ENCODE assay signal across 27 cellular contexts in genomic region chr6:30360139-30360538, GRCh38.
"Had no signal": no experiment of that assay in that cellular context is flagged by ENCODE, and none has a peak within 500 bp of the region (broad histone marks: within the 10 kb centered on the region; RNA-seq: fewer than 3 reads in every experiment).

No MANE protein-coding gene starts in this region.

- H3K9me3 Mint-ChIP-seq: activated CD4-positive, alpha-beta T cell treated with anti-CD3 and anti-CD28 coated beads, Interleukin-2, amount 10 ng/mL, durations not matched to agents 24 days and 14 days; activated naive CD4-positive, alpha-beta T cell treated with anti-CD3 and anti-CD28 coated beads, Interleukin-2, amount 50 U/mL, for 72 hours; activated T-cell treated with anti-CD3 and anti-CD28 coated beads, Interleukin-2, amount 50 U/mL, for 4 hours; T-helper 1 cell treated with Interleukin-12 subunit alpha and Interleukin-12 subunit beta and Interleukin-4 antibody, amounts not matched to agents 30 μg/mL and 1 μg/mL, for 36 hours had no signal

- H3K4me3 Mint-ChIP-seq: activated CD4-positive, alpha-beta memory T cell treated with anti-CD3 and anti-CD28 coated beads for 36 hours; activated CD4-positive, alpha-beta T cell treated with anti-CD3 and anti-CD28 coated beads, Interleukin-2, amount 10 ng/mL, durations not matched to agents 24 days and 14 days; activated naive CD8-positive, alpha-beta T cell treated with anti-CD3 and anti-CD28 coated beads, Interleukin-2, amount 50 U/mL, for 24 hours; activated T-cell treated with anti-CD3 and anti-CD28 coated beads, Interleukin-2, amount 50 U/mL, for 4 hours; T-helper 1 cell treated with Interleukin-12 subunit alpha and Interleukin-12 subunit beta and Interleukin-4 antibody, amounts not matched to agents 30 μg/mL and 1 μg/mL, for 36 hours; WTC11 had no signal

- H3K36me3 Mint-ChIP-seq: activated CD4-positive, alpha-beta memory T cell treated with anti-CD3 and anti-CD28 coated beads for 36 hours; activated naive CD4-positive, alpha-beta T cell treated with anti-CD3 and anti-CD28 coated beads, Interleukin-2, amount 50 U/mL, for 72 hours; WTC11 had no signal

- H3K4me3 ChIP-seq: ascending aorta, body of pancreas, coronary artery had no signal

- H3K27ac ChIP-seq: ascending aorta, body of pancreas, coronary artery had no signal

- H3K4me1 ChIP-seq: body of pancreas had no signal

- H3K36me3 ChIP-seq: ascending aorta had no signal

- DNase-seq: activated CD4-positive, alpha-beta memory T cell treated with anti-CD3 and anti-CD28 coated beads for 36 hours; activated CD4-positive, alpha-beta T cell treated with anti-CD3 and anti-CD28 coated beads, Interleukin-2, amount 10 ng/mL, durations not matched to agents 24 days and 14 days; activated CD4-positive, CD25-positive, alpha-beta regulatory T cell treated with anti-CD3 and anti-CD28 coated beads, Interleukin-2, amount 50 U/mL, for 72 hours; activated CD8-positive, alpha-beta memory T cell treated with anti-CD3 and anti-CD28 coated beads for 24 hours; activated effector memory CD4-positive, alpha-beta T cell treated with anti-CD3 and anti-CD28 coated beads, Interleukin-2, amount 50 U/mL, for 16 hours; activated naive CD4-positive, alpha-beta T cell treated with Interleukin-2 at 50 U/mL for 16 hours; activated naive CD8-positive, alpha-beta T cell treated with anti-CD3 and anti-CD28 coated beads, Interleukin-2, amount 50 U/mL, for 24 hours; activated T-cell treated with anti-CD3 and anti-CD28 coated beads, Interleukin-2, amount 50 U/mL, for 4 hours; amniotic stem cell; body of pancreas; central memory CD4-positive, alpha-beta T cell; MM.1S; NCI-H1105 treated with DMSO at 0.1 percent for 48 hours; NCI-H1436 treated with DMSO at 0.1 percent for 48 hours; NCI-H187; NCI-H2081; NCI-H446; NK-92 treated with Interleukin-12 subunit alpha and Interleukin-12 subunit beta, amount 100 ng/mL, for 24 hours; OCI-M1; RPMI8226 had no signal

- H3K27me3 ChIP-seq: ascending aorta had no signal

- H3K9me3 ChIP-seq: ascending aorta, body of pancreas had no signal

- ATAC-seq: activated naive CD4-positive, alpha-beta T cell treated with anti-CD3 and anti-CD28 coated beads, Interleukin-2, amount 50 U/mL, for 72 hours; activated naive CD8-positive, alpha-beta T cell treated with anti-CD3 and anti-CD28 coated beads, Interleukin-2, amount 50 U/mL, for 24 hours; activated T-cell treated with anti-CD3 and anti-CD28 coated beads, Interleukin-2, amount 50 U/mL, for 4 hours; body of pancreas; Panc1; Right ventricle myocardium inferior; WTC11 had no signal

- H3K27ac Mint-ChIP-seq: activated CD4-positive, alpha-beta memory T cell treated with anti-CD3 and anti-CD28 coated beads for 36 hours; activated CD4-positive, alpha-beta T cell treated with anti-CD3 and anti-CD28 coated beads, Interleukin-2, amount 10 ng/mL, durations not matched to agents 24 days and 14 days; activated naive CD4-positive, alpha-beta T cell treated with anti-CD3 and anti-CD28 coated beads, Interleukin-2, amount 50 U/mL, for 72 hours; activated naive CD8-positive, alpha-beta T cell treated with anti-CD3 and anti-CD28 coated beads, Interleukin-2, amount 50 U/mL, for 24 hours; T-helper 1 cell treated with Interleukin-12 subunit alpha and Interleukin-12 subunit beta and Interleukin-4 antibody, amounts not matched to agents 30 μg/mL and 1 μg/mL, for 36 hours; WTC11 had no signal
